Comparison of ENCODE assay signal across 12 cellular contexts in genomic region chr1:245074232-245074747, GRCh38.
A peak's percentile ranks its signal among the peaks of the same experiment; 100 is the strongest.
DNase-seq lines count a peak whose midpoint lies in the region; TF ChIP-seq lines count a peak whose summit lies in the region.
"Had no signal": no experiment of that assay in that cellular context is flagged by ENCODE, and none has a peak within 500 bp of the region (broad histone marks: within the 10 kb centered on the region; RNA-seq: fewer than 3 reads in every experiment).

No MANE protein-coding gene starts in this region.

- H4K8ac ChIP-seq in neuronal stem cell (ENCODE audit: low read depth, low read length): no peak overlapping the region

- no peak overlapping the region for H2BK5ac ChIP-seq in neuronal stem cell (ENCODE audit: low read length)

- no peak overlapping the region for H3K9ac ChIP-seq in neuronal stem cell (ENCODE audit: low read depth, low read length, poor library complexity)

- no peaks in the 10 kb centered on the region for H3K36me3 Mint-ChIP-seq in activated T-helper 1 cell treated with anti-CD3 and anti-CD28 coated beads, Interleukin-12 subunit alpha, Interleukin-12 subunit beta, Interleukin-2, Interleukin-4 antibody, amounts not matched to agents 30 ng/mL and 10 ng/mL and 1 ng/mL, durations not matched to agents 14 hours and 24 hours and 36 hours (ENCODE audit: low read depth)

- H2BK120ac ChIP-seq in neuronal stem cell (ENCODE audit: low read depth, low read length): no peak overlapping the region

- no peak overlapping the region for H3K23ac ChIP-seq in neuronal stem cell (ENCODE audit: low read depth, low read length, poor library complexity)

- intact Hi-C loops in posterior vena cava (cut with DNase I): no loop called here
- intact Hi-C loops in activated T-helper 1 cell treated with anti-CD3 and anti-CD28 coated beads, Interleukin-12 subunit alpha, Interleukin-12 subunit beta, Interleukin-2, Interleukin-4 antibody, amounts not matched to agents 30 ng/mL and 10 ng/mL and 1 ng/mL, durations not matched to agents 14 hours and 24 hours and 36 hours (cut with micrococcal nuclease): no loop called here

- no peak overlapping the region for H2AFZ ChIP-seq in neuronal stem cell (ENCODE audit: low read length)

- no peak overlapping the region for H3K18ac ChIP-seq in neuronal stem cell (ENCODE audit: low read length)

- H3K4me1 Mint-ChIP-seq in activated T-helper 1 cell treated with anti-CD3 and anti-CD28 coated beads, Interleukin-12 subunit alpha, Interleukin-12 subunit beta, Interleukin-2, Interleukin-4 antibody, amounts not matched to agents 30 ng/mL and 10 ng/mL and 1 ng/mL, durations not matched to agents 14 hours and 24 hours and 36 hours (ENCODE audit: low read depth): peaks cover 5% of the 10 kb centered on the region

- H3K27me3 Mint-ChIP-seq in activated T-helper 1 cell treated with anti-CD3 and anti-CD28 coated beads, Interleukin-12 subunit alpha, Interleukin-12 subunit beta, Interleukin-2, Interleukin-4 antibody, amounts not matched to agents 30 ng/mL and 10 ng/mL and 1 ng/mL, durations not matched to agents 14 hours and 24 hours and 36 hours (ENCODE audit: insufficient read depth): peaks cover 7% of the 10 kb centered on the region

- DNase-seq in NCI-H226 (peak; percentile 33), dermis blood vessel endothelial cell (peak; percentile 11), neuronal stem cell (ENCODE audit: low spot score) (peak; percentile 15), posterior vena cava (ENCODE audit: low spot score) (no peak), hypothalamus (lab: John Stamatoyannopoulos, UW) (no peak), occipital lobe (lab: John Stamatoyannopoulos, UW) (no peak)
- DNase-seq in activated T-helper 1 cell treated with anti-CD3 and anti-CD28 coated beads, Interleukin-12 subunit alpha, Interleukin-12 subunit beta, Interleukin-2, Interleukin-4 antibody, amounts not matched to agents 30 ng/mL and 10 ng/mL and 1 ng/mL, durations not matched to agents 14 hours and 24 hours and 36 hours (ENCODE audit: low spot score): no peak
- DNase-seq: activated gamma-delta T cell treated with Interleukin-2 at 50 U/mL for 16 hours, GOT3, psoas muscle, substantia nigra had no signal

- no peaks in the 10 kb centered on the region for H3K27me3 ChIP-seq in neuronal stem cell (ENCODE audit: control insufficient read depth in 3 of 3, insufficient read depth in 3 of 3, low read depth in 1 of 3, low read length in 3 of 3)

- H3K79me1 ChIP-seq in neuronal stem cell (ENCODE audit: low read depth, low read length): no peaks in the 10 kb centered on the region

- H2AK5ac ChIP-seq in neuronal stem cell (ENCODE audit: low read depth, low read length): no peak overlapping the region

- no CpG with 5 or more reads among the region's 6 CpGs for WGBS in neuronal stem cell (ENCODE audit: extremely low coverage in 2 of 2, insufficient read length in 2 of 2, insufficient replicate concordance in 1 of 2), 2 donors

- no peak overlapping the region for H3K4ac ChIP-seq in neuronal stem cell (ENCODE audit: low read length)

- no peak for TF ChIP-seq CTCF in HEK293 (tag by site-specific recombination; IDR thresholded peaks at IDR 0.05)

- H3K9me3 ChIP-seq in HEK293 (ENCODE audit: control insufficient read depth, insufficient read depth, low read depth, low read length): no peaks in the 10 kb centered on the region
- H3K9me3 ChIP-seq in neuronal stem cell (replicated peaks in 1 of 2; ENCODE audit: control insufficient read depth in 2 of 2, insufficient read depth in 1 of 2, low read depth in 1 of 2, low read length in 2 of 2): peaks cover 4 to 15% of the 10 kb centered on the region in 2 donors

- H3K4me1 ChIP-seq in HEK293 (ENCODE audit: control insufficient read depth, insufficient read depth, low read length) (0 out of 2 replicates have a peak, but pooled peaks cover 5% of the 10 kb centered on the region), neuronal stem cell (ENCODE audit: control insufficient read depth in 2 of 2, insufficient read depth in 1 of 2, low read depth in 1 of 2, low read length in 2 of 2) (no peaks in the 10 kb centered on the region)
- H3K4me1 ChIP-seq: psoas muscle had no signal

- H3K4me3 ChIP-seq in HEK293 (ENCODE audit: low read depth, low read length): no peak overlapping the region
- H3K4me3 ChIP-seq in neuronal stem cell (ENCODE audit: low read length in 2 of 2): no peak overlapping the region
- H3K4me3 ChIP-seq: psoas muscle had no signal

- H3K9me3 Mint-ChIP-seq in activated T-helper 1 cell treated with anti-CD3 and anti-CD28 coated beads, Interleukin-12 subunit alpha, Interleukin-12 subunit beta, Interleukin-2, Interleukin-4 antibody, amounts not matched to agents 30 ng/mL and 10 ng/mL and 1 ng/mL, durations not matched to agents 14 hours and 24 hours and 36 hours: peaks cover 4% of the 10 kb centered on the region

- no peak overlapping the region for H3K27ac Mint-ChIP-seq in activated T-helper 1 cell treated with anti-CD3 and anti-CD28 coated beads, Interleukin-12 subunit alpha, Interleukin-12 subunit beta, Interleukin-2, Interleukin-4 antibody, amounts not matched to agents 30 ng/mL and 10 ng/mL and 1 ng/mL, durations not matched to agents 14 hours and 24 hours and 36 hours

- H3K4me3 Mint-ChIP-seq in activated T-helper 1 cell treated with anti-CD3 and anti-CD28 coated beads, Interleukin-12 subunit alpha, Interleukin-12 subunit beta, Interleukin-2, Interleukin-4 antibody, amounts not matched to agents 30 ng/mL and 10 ng/mL and 1 ng/mL, durations not matched to agents 14 hours and 24 hours and 36 hours: no peak overlapping the region

- no peaks in the 10 kb centered on the region for H3K36me3 ChIP-seq in HEK293 (ENCODE audit: control insufficient read depth in 2 of 2, insufficient read depth in 1 of 2, low read length in 2 of 2)
- H3K36me3 ChIP-seq in neuronal stem cell (replicated peaks in 1 of 2; ENCODE audit: control insufficient read depth in 2 of 2, insufficient read depth in 2 of 2, low read length in 2 of 2): no peaks in the 10 kb centered on the region

- H3K4me2 ChIP-seq in neuronal stem cell (ENCODE audit: insufficient read depth, low read length, poor library complexity, severe bottlenecking): no peak overlapping the region

- no peak overlapping the region for H3K27ac ChIP-seq in HEK293 (ENCODE audit: extremely low read depth, low read depth, low read length)
- H3K27ac ChIP-seq in neuronal stem cell (replicated peaks; ENCODE audit: low read length): no peak overlapping the region
- H3K27ac ChIP-seq: psoas muscle had no signal

- no peak overlapping the region for H3K14ac ChIP-seq in neuronal stem cell (ENCODE audit: low read length)

- CTCF ChIA-PET in HEK293 (lab: Yijun Ruan, JAX): no interaction called here

- POLR2A ChIA-PET in HEK293 (lab: Yijun Ruan, JAX): no interaction called here

- H4K91ac ChIP-seq in neuronal stem cell (ENCODE audit: low read depth, low read length, poor library complexity): no peak overlapping the region

- H2BK15ac ChIP-seq in neuronal stem cell (ENCODE audit: low read length): no peak overlapping the region

- H2BK12ac ChIP-seq in neuronal stem cell (ENCODE audit: low read length): no peak overlapping the region

TF ChIP-seq in HEK293, 187 proteins besides CTCF, POLR2A, EP300 and RAD21 (continues in another document):
- TF ChIP-seq, protein P1, sequence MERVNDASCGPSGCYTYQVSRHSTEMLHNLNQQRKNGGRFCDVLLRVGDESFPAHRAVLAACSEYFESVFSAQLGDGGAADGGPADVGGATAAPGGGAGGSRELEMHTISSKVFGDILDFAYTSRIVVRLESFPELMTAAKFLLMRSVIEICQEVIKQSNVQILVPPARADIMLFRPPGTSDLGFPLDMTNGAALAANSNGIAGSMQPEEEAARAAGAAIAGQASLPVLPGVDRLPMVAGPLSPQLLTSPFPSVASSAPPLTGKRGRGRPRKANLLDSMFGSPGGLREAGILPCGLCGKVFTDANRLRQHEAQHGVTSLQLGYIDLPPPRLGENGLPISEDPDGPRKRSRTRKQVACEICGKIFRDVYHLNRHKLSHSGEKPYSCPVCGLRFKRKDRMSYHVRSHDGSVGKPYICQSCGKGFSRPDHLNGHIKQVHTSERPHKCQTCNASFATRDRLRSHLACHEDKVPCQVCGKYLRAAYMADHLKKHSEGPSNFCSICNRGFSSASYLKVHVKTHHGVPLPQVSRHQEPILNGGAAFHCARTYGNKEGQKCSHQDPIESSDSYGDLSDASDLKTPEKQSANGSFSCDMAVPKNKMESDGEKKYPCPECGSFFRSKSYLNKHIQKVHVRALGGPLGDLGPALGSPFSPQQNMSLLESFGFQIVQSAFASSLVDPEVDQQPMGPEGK (tag by site-specific recombination; IDR thresholded peaks at IDR 0.05): 0 out of 2 replicates have a peak, but pooled peaks have one; percentile 28
- no peak for TF ChIP-seq ZNF121 (tag by site-specific recombination; IDR thresholded peaks at IDR 0.05)
- no peak for TF ChIP-seq GLIS2 (tag by site-specific recombination; IDR thresholded peaks at IDR 0.05)
- TF ChIP-seq ZNF112 (tag by site-specific recombination; IDR thresholded peaks at IDR 0.05): no peak
- TF ChIP-seq ZSCAN18 (tag by site-specific recombination; IDR thresholded peaks at IDR 0.05): no peak
- TF ChIP-seq ZNF585B (tag by site-specific recombination; IDR thresholded peaks at IDR 0.05): no peak
- TF ChIP-seq GLI2 (tag by site-specific recombination; IDR thresholded peaks at IDR 0.05; ENCODE audit: borderline replicate concordance, low read depth): no peak; the same call in 1 of the 2 replicates
- TF ChIP-seq ZNF629 (tag by site-specific recombination; IDR thresholded peaks at IDR 0.05): peak; percentile 55; the same call in 1 of the 2 replicates
- TF ChIP-seq ZNF138 (tag by site-specific recombination; IDR thresholded peaks at IDR 0.05; ENCODE audit: borderline replicate concordance): no peak

Comparison
In these comparisons a context has a peak if more than half of its experiments do, and no peak if none do; other contexts are left out.
1. DNase-seq: peak in NCI-H226 (single experiment), dermis blood vessel endothelial cell (single experiment) and neuronal stem cell (single experiment); none in posterior vena cava (single experiment), activated T-helper 1 cell treated with anti-CD3 and anti-CD28 coated beads, Interleukin-12 subunit alpha, Interleukin-12 subunit beta, Interleukin-2, Interleukin-4 antibody, amounts not matched to agents 30 ng/mL and 10 ng/mL and 1 ng/mL, durations not matched to agents 14 hours and 24 hours and 36 hours (single experiment), hypothalamus (0 of 51) and occipital lobe (single experiment).